In the genomic region with DNA sequence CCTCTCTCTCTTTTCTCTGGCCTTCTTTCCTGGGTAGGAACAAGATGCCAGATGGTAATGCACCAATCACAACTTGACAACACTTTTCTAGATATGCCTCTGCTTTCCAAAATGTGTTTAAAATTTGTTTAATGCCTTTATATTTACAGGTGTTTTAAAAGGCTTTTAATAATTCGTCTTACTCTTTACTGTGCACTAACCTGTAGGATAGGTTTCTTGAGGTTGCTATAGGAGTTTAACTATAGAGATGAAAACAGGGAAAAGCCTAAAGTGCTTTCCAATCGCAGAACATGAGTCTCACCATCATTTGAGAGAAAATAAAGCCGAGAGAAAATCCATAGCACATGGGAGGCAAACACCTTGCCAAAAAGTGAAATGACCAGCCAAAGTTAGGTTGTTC, we compare ENCODE assay signal across 24 cellular contexts.
DNase-seq lines count a peak whose midpoint lies in the region; ATAC-seq, FAIRE-seq and TF ChIP-seq lines count a peak whose summit lies in the region.
"Had no signal": no experiment of that assay in that cellular context is flagged by ENCODE, and none has a peak within 500 bp of the region (broad histone marks: within the 10 kb centered on the region; RNA-seq: fewer than 3 reads in every experiment).

No MANE protein-coding gene starts in this region.

- peak overlapping the region; percentile 20 for H3K27ac Mint-ChIP-seq in astrocyte (ENCODE audit: unreplicated experiment)
- H3K27ac Mint-ChIP-seq in HFFc6 = no peak overlapping the region
- H3K27ac Mint-ChIP-seq: activated naive CD8-positive, alpha-beta T cell treated with anti-CD3 and anti-CD28 coated beads, Interleukin-2, amount 10 ng/mL, durations not matched to agents 7 days and 5 days; CD4-positive, CD25-positive, alpha-beta regulatory T cell; mesothelial cell of epicardium had no signal

- H3K4me1 ChIP-seq in heart left ventricle (peaks cover 0 to 62% (median 30%) of the 10 kb centered on the region in 12 donors), astrocyte (ENCODE audit: insufficient read depth, low read length) (peaks cover 3% of the 10 kb centered on the region), mesodermal cell (ENCODE audit: control insufficient read depth, insufficient read depth, low read length, poor library complexity, severe bottlenecking) (peaks cover 10% of the 10 kb centered on the region), subcutaneous abdominal adipose tissue (ENCODE audit: control insufficient read depth in 5 of 5, insufficient read depth in 5 of 5, low read length in 5 of 5) (peaks cover 2 to 46% (median 26%) of the 10 kb centered on the region in 5 donors)

- TF ChIP-seq POLR2A in heart left ventricle (IDR thresholded peaks at IDR 0.05) = no peak

- H2AFZ ChIP-seq in astrocyte (ENCODE audit: low read depth, low read length) = peak overlapping the region; percentile 41
- H2AFZ ChIP-seq: PC-9 had no signal

- DNase-seq in heart left ventricle = no peak
- DNase-seq in Right ventricle myocardium superior = no peak
- no peak for DNase-seq in astrocyte (ENCODE audit: low read depth)
- no peak for DNase-seq in AG08395 (ENCODE audit: low spot score)
- no peak for DNase-seq in HFFc6
- DNase-seq: ACHN; activated CD8-positive, alpha-beta memory T cell treated with anti-CD3 and anti-CD28 coated beads for 24 hours; activated naive CD8-positive, alpha-beta T cell treated with anti-CD3 and anti-CD28 coated beads, Interleukin-2, amount 10 ng/mL, durations not matched to agents 7 days and 5 days; DMS79; MV-4-11; NCI-H2081 treated with DMSO at 0.1 percent for 48 hours; NCI-H526 treated with DMSO at 0.1 percent for 48 hours; PC-9; stimulated activated naive CD4-positive, alpha-beta T cell; T-helper 9 cell had no signal

- no peak for ATAC-seq in heart left ventricle
- no peak for ATAC-seq in Right ventricle myocardium superior (ENCODE audit: poor library complexity)
- no peak for ATAC-seq in GM18498 (IDR thresholded peaks at IDR 0.05; ENCODE audit: unreplicated experiment)

- H3K27ac ChIP-seq in heart left ventricle (peak overlapping the region in 11 of 12 donors; percentile 35 to 62 (median 49)), astrocyte (ENCODE audit: low read depth, low read length) (no peak overlapping the region), mesodermal cell (ENCODE audit: low read depth, low read length, severe bottlenecking) (peak overlapping the region; percentile 82), subcutaneous abdominal adipose tissue (ENCODE audit: low read depth, low read length) (peak overlapping the region; percentile 56)
- H3K27ac ChIP-seq: neutrophil, PC-9 had no signal

- H3K9me3 ChIP-seq in heart left ventricle = no peaks in the 10 kb centered on the region
- no peaks in the 10 kb centered on the region for H3K9me3 ChIP-seq in astrocyte (ENCODE audit: insufficient read depth, low read depth, low read length)
- no peaks in the 10 kb centered on the region for H3K9me3 ChIP-seq in mesodermal cell (ENCODE audit: control insufficient read depth, low read length)
- no peaks in the 10 kb centered on the region for H3K9me3 ChIP-seq in subcutaneous abdominal adipose tissue (ENCODE audit: control insufficient read depth in 5 of 5, low read length in 5 of 5)
- H3K9me3 ChIP-seq: neutrophil had no signal

- no peak overlapping the region for H3K4me3 Mint-ChIP-seq in astrocyte (ENCODE audit: unreplicated experiment)
- H3K4me3 Mint-ChIP-seq in HFFc6 = no peak overlapping the region
- H3K4me3 Mint-ChIP-seq: activated naive CD8-positive, alpha-beta T cell treated with anti-CD3 and anti-CD28 coated beads, Interleukin-2, amount 10 ng/mL, durations not matched to agents 7 days and 5 days; CD4-positive, CD25-positive, alpha-beta regulatory T cell; mesothelial cell of epicardium had no signal

- intact Hi-C loops in heart left ventricle (cut with DNase I) (no loop called here), Right ventricle myocardium superior (cut with DNase I) (no loop called here)

- H3K36me3 ChIP-seq in heart left ventricle (peaks cover 0 to 3% (median 0%) of the 10 kb centered on the region in 9 donors), astrocyte (ENCODE audit: insufficient read depth, low read length) (no peaks in the 10 kb centered on the region), mesodermal cell (ENCODE audit: control insufficient read depth, insufficient read depth, low read length) (no peaks in the 10 kb centered on the region), subcutaneous abdominal adipose tissue (ENCODE audit: control insufficient read depth in 5 of 5, insufficient read depth in 5 of 5, low read length in 5 of 5) (no peaks in the 10 kb centered on the region)
- H3K36me3 ChIP-seq: neutrophil had no signal

- no peak for FAIRE-seq in astrocyte (lab: Jason Lieb, UNC)
- FAIRE-seq: GM18507, islet of Langerhans, urothelium cell line had no signal

- no peak for TF ChIP-seq CTCF in heart left ventricle (IDR thresholded peaks at IDR 0.05)
- TF ChIP-seq CTCF in astrocyte (IDR thresholded peaks at IDR 0.05; ENCODE audit: insufficient read depth, low read depth, low read length) = no peak
- TF ChIP-seq CTCF in HFFc6 (IDR thresholded peaks at IDR 0.05) = no peak

- H3K4me1 Mint-ChIP-seq in astrocyte (ENCODE audit: low read depth, unreplicated experiment) (peaks cover 12% of the 10 kb centered on the region), HFFc6 (ENCODE audit: low read depth) (no peaks in the 10 kb centered on the region)
- H3K4me1 Mint-ChIP-seq: activated naive CD8-positive, alpha-beta T cell treated with anti-CD3 and anti-CD28 coated beads, Interleukin-2, amount 10 ng/mL, durations not matched to agents 7 days and 5 days; CD4-positive, CD25-positive, alpha-beta regulatory T cell had no signal

- H3K27me3 ChIP-seq in heart left ventricle (no peaks in the 10 kb centered on the region), astrocyte (ENCODE audit: insufficient read depth, low read length) (no peaks in the 10 kb centered on the region), subcutaneous abdominal adipose tissue (ENCODE audit: control insufficient read depth in 5 of 5, insufficient read depth in 4 of 5, low read length in 5 of 5) (no peaks in the 10 kb centered on the region)

- 63 to 77% (median 72%) methylated on average over 3 of the region's 3 CpGs for WGBS in heart left ventricle, 4 donors
- 75 to 100% methylated on average over 2 of the region's 3 CpGs for WGBS in mesodermal cell (ENCODE audit: insufficient coverage in 2 of 2), 2 experiments

- no peaks in the 10 kb centered on the region for H4K20me1 ChIP-seq in astrocyte (ENCODE audit: insufficient read depth, low read length)

- no peaks in the 10 kb centered on the region for H3K79me2 ChIP-seq in astrocyte (ENCODE audit: insufficient read depth, low read length)

- H3K4me3 ChIP-seq in heart left ventricle = peak overlapping the region in 2 of 12 donors; percentile 13 to 15
- H3K4me3 ChIP-seq in astrocyte (ENCODE audit: insufficient read depth, low read depth, low read length) = no peak overlapping the region
- H3K4me3 ChIP-seq in mesodermal cell (ENCODE audit: extremely low read depth, insufficient read depth, low read length, poor library complexity, severe bottlenecking) = no peak overlapping the region
- no peak overlapping the region for H3K4me3 ChIP-seq in subcutaneous abdominal adipose tissue (ENCODE audit: low read depth in 1 of 5, low read length in 5 of 5)
- H3K4me3 ChIP-seq: PC-9 had no signal

- no peak overlapping the region for H3K9ac ChIP-seq in astrocyte (ENCODE audit: low read length)
- H3K9ac ChIP-seq in subcutaneous abdominal adipose tissue (ENCODE audit: low read length in 5 of 5) = no peak overlapping the region

- H3K9me3 Mint-ChIP-seq in astrocyte (ENCODE audit: unreplicated experiment) (no peaks in the 10 kb centered on the region), HFFc6 (peaks cover 23% of the 10 kb centered on the region)
- H3K9me3 Mint-ChIP-seq: activated naive CD8-positive, alpha-beta T cell treated with anti-CD3 and anti-CD28 coated beads, Interleukin-2, amount 10 ng/mL, durations not matched to agents 7 days and 5 days; mesothelial cell of epicardium had no signal

- H3K36me3 Mint-ChIP-seq in astrocyte (ENCODE audit: low read depth, unreplicated experiment) (no peaks in the 10 kb centered on the region), HFFc6 (ENCODE audit: low read depth) (no peaks in the 10 kb centered on the region; the same call in 1 of the 2 replicates)
- H3K36me3 Mint-ChIP-seq: activated naive CD8-positive, alpha-beta T cell treated with anti-CD3 and anti-CD28 coated beads, Interleukin-2, amount 10 ng/mL, durations not matched to agents 7 days and 5 days; CD4-positive, CD25-positive, alpha-beta regulatory T cell; mesothelial cell of epicardium had no signal

- H3K27me3 Mint-ChIP-seq in astrocyte (ENCODE audit: low read depth, unreplicated experiment) (no peaks in the 10 kb centered on the region), HFFc6 (ENCODE audit: insufficient read depth) (peaks cover 5% of the 10 kb centered on the region)
- H3K27me3 Mint-ChIP-seq: activated naive CD8-positive, alpha-beta T cell treated with anti-CD3 and anti-CD28 coated beads, Interleukin-2, amount 10 ng/mL, durations not matched to agents 7 days and 5 days had no signal

- H3K4me2 ChIP-seq in astrocyte (ENCODE audit: low read length) = no peak overlapping the region
- H3K4me2 ChIP-seq: PC-9 had no signal
